17 cellular contexts compared by ENCODE assay signal in the genomic region with DNA sequence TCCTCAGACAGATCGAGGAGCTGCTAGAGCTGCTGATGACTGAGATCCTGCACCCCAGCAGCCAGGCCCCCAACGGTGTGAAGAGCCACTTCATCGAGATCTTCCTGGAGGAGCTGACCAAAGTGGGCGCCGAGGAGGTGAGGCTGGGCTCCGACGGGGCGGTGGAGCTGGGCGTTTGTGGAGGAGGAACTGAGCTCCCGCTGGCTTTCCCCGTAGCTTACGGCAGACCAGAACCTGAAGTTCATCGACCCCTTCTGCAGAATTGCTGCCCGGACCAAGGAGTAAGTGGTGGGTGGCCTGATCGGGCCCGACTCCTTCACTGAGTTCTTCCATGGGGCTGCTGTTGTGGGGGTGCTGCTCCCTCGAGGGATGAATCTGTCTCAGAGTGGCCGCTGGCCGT. TPM values are rescaled to one million over a fixed set of nuclear protein-coding genes. Genes with fewer than 3 reads are reported as not detected.
A peak's percentile ranks its signal among the peaks of the same experiment; 100 is the strongest.
DNase-seq lines count a peak whose midpoint lies in the region; ATAC-seq and TF ChIP-seq lines count a peak whose summit lies in the region.
"Had no signal": no experiment of that assay in that cellular context is flagged by ENCODE, and none has a peak within 500 bp of the region (broad histone marks: within the 10 kb centered on the region; RNA-seq: fewer than 3 reads in every experiment).

No MANE protein-coding gene starts in this region.

- H3K18ac ChIP-seq in IMR-90 (ENCODE audit: low read depth, low read length): no peak overlapping the region

- H3K9me3 ChIP-seq in IMR-90 (ENCODE audit: control insufficient read depth, insufficient read depth, low read length) (no peaks in the 10 kb centered on the region), spleen (no peaks in the 10 kb centered on the region)
- H3K9me3 ChIP-seq: BLaER1, HAP-1 had no signal

- H3K9ac ChIP-seq in IMR-90 (ENCODE audit: low read depth, low read length): no peak overlapping the region
- H3K9ac ChIP-seq: BLaER1 had no signal

- H3K56ac ChIP-seq in IMR-90 (ENCODE audit: extremely low read depth, insufficient read depth, low read length): no peak overlapping the region

- peaks cover 16 to 29% of the 10 kb centered on the region in 2 experiments for H3K79me1 ChIP-seq in IMR-90 (ENCODE audit: low read depth in 1 of 2, low read length in 2 of 2)

- no peaks in the 10 kb centered on the region for H3K9me1 ChIP-seq in IMR-90 (ENCODE audit: insufficient read depth, low read length)

- in situ Hi-C loops in IMR-90 (cut with MboI; ENCODE audit: low sequenced_read_pairs): no loop called here

- H3K4me3 ChIP-seq in IMR-90 (ENCODE audit: insufficient read depth, low read depth, low read length) (no peak overlapping the region), spleen (no peak overlapping the region)
- H3K4me3 ChIP-seq: BLaER1, GM23338, HAP-1 had no signal

- CTCF ChIA-PET in IMR-90 (lab: Yijun Ruan, JAX): no interaction called here

- H3K4ac ChIP-seq in IMR-90 (ENCODE audit: low read depth, low read length): no peak overlapping the region

- no peak overlapping the region for H2BK15ac ChIP-seq in IMR-90 (ENCODE audit: low read depth, low read length)

- WGBS in IMR-90 (ENCODE audit: extremely low coverage in 2 of 2, insufficient read length in 1 of 2), 2 experiments: 92% methylated on average over 9 of the region's 19 CpGs; no CpG with 5 or more reads in 1 of the 2 experiments
- 90 to 100% (median 92%) methylated on average over 1 to 19 of the region's 19 CpGs for WGBS in spleen, 5 donors

- H2BK120ac ChIP-seq in IMR-90 (ENCODE audit: low read depth, low read length): no peak overlapping the region

- no peaks in the 10 kb centered on the region for H3K27me3 ChIP-seq in IMR-90 (ENCODE audit: control insufficient read depth, insufficient read depth, low read length)
- H3K27me3 ChIP-seq in spleen (replicated peaks in 1 of 7): no peaks in the 10 kb centered on the region
- H3K27me3 ChIP-seq: BLaER1 had no signal

- no TSS peak for BruUV-seq in IMR-90 (replicated peaks; lab: Mats Ljungman, UMichigan)

- no peak overlapping the region for H4K8ac ChIP-seq in IMR-90 (ENCODE audit: low read depth in 2 of 2, low read length in 2 of 2)

- dilution Hi-C loops in IMR-90 (cut with HindIII; ENCODE audit: low sequenced_read_pairs, unreplicated experiment): no loop called here

- no peak overlapping the region for H3K14ac ChIP-seq in IMR-90 (replicated peaks; ENCODE audit: low read depth, low read length)

- no peak overlapping the region for H4K91ac ChIP-seq in IMR-90 (ENCODE audit: insufficient read depth, low read depth, low read length)

- TF ChIP-seq RAD21 in IMR-90 (IDR thresholded peaks at IDR 0.05; ENCODE audit: low read length): no peak

- ATAC-seq in IMR-90 (ENCODE audit: low read depth): no peak
- ATAC-seq: GM23338 had no signal

- TF ChIP-seq CTCF in IMR-90 (conservative IDR thresholded peaks at IDR 0.05; ENCODE audit: low read depth, low read length) (no peak), spleen (IDR thresholded peaks at IDR 0.05 in 8 of 11, conservative IDR thresholded peaks at IDR 0.05 in 3 of 11) (no peak)

- peak overlapping the region; percentile 28 for H2AK9ac ChIP-seq in IMR-90 (replicated peaks; ENCODE audit: low read depth, low read length, poor library complexity)

- no peak overlapping the region for H2BK5ac ChIP-seq in IMR-90 (ENCODE audit: low read depth, low read length, poor library complexity, severe bottlenecking)

- H3K23ac ChIP-seq in IMR-90 (ENCODE audit: low read depth, low read length): no peak overlapping the region

- H3K4me1 ChIP-seq in IMR-90 (ENCODE audit: control insufficient read depth, insufficient read depth, low read length) (no peaks in the 10 kb centered on the region), spleen (peaks cover 0 to 7% (median 0%) of the 10 kb centered on the region in 6 donors)
- H3K4me1 ChIP-seq: HAP-1 had no signal

- no peak overlapping the region for H3K4me2 ChIP-seq in IMR-90 (ENCODE audit: low read depth, low read length)
- H3K4me2 ChIP-seq: BLaER1, GM23338 had no signal

- intact Hi-C loops in IMR-90 (cut with micrococcal nuclease): no loop called here
- intact Hi-C loops in spleen (cut with DNase I; ENCODE audit: low total_unique reads): no loop called here

- peak; percentile 60 for DNase-seq in activated effector memory CD4-positive, alpha-beta T cell treated with anti-CD3 and anti-CD28 coated beads, Interleukin-2, amount 50 U/mL, for 16 hours
- no peak for DNase-seq in activated effector memory CD4-positive, alpha-beta T cell treated with Interleukin-2 at 50 U/mL for 16 hours
- DNase-seq in IMR-90: no peak
- peak; percentile 8 for DNase-seq in epidermal melanocyte (ENCODE audit: insufficient read length, low spot score)
- DNase-seq in spleen: peak; percentile 70
- no peak for DNase-seq in SIG-M5 treated with dmso at 0.1 percent for 504 hours (lab: John Stamatoyannopoulos, UW; ENCODE audit: unreplicated experiment)
- DNase-seq in NCI-H1694 (lab: John Stamatoyannopoulos, UW): no peak
- no peak for DNase-seq in UCSD-AML1 (lab: John Stamatoyannopoulos, UW; ENCODE audit: unreplicated experiment)
- DNase-seq: CD4-positive, CD25-positive, alpha-beta regulatory T cell; CD8-positive, alpha-beta memory T cell; DMS 273 treated with DMSO at 0.1 percent for 48 hours; GF-D8 had no signal

- peaks cover 91% of the 10 kb centered on the region for H3K36me3 ChIP-seq in IMR-90 (ENCODE audit: control insufficient read depth, insufficient read depth, low read length)
- H3K36me3 ChIP-seq in spleen: peaks cover 4 to 100% (median 99%) of the 10 kb centered on the region in 6 donors

- H3K27ac ChIP-seq in IMR-90 (ENCODE audit: insufficient read depth, low read length) (no peak overlapping the region), spleen (no peak overlapping the region)
- H3K27ac ChIP-seq: 22Rv1, BLaER1, C4-2B had no signal

- H2AK5ac ChIP-seq in IMR-90 (ENCODE audit: low read depth, low read length): no peak overlapping the region

- H4K20me1 ChIP-seq in IMR-90 (ENCODE audit: insufficient read depth, low read length): peaks cover 9% of the 10 kb centered on the region

- TF ChIP-seq POLR2A in IMR-90 (IDR thresholded peaks at IDR 0.05; ENCODE audit: low read depth, low read length) (no peak), spleen (IDR thresholded peaks at IDR 0.05) (no peak)

- no peak overlapping the region for H2AFZ ChIP-seq in IMR-90 (replicated peaks; ENCODE audit: low read length, poor library complexity)
- H2AFZ ChIP-seq: GM23338 had no signal

- POLR2A ChIA-PET in IMR-90 (lab: Charles Lee; ENCODE audit: unreplicated experiment): no interaction called here

- no peak overlapping the region for H4K5ac ChIP-seq in IMR-90 (ENCODE audit: low read depth, low read length)

- no peak overlapping the region for H2BK20ac ChIP-seq in IMR-90 (ENCODE audit: low read depth, low read length)

TF ChIP-seq in IMR-90, 13 proteins besides CTCF, POLR2A, EP300 and RAD21:
- TF ChIP-seq CEBPB (IDR thresholded peaks at IDR 0.05; ENCODE audit: low read depth, low read length): no peak
- TF ChIP-seq, protein P1, sequence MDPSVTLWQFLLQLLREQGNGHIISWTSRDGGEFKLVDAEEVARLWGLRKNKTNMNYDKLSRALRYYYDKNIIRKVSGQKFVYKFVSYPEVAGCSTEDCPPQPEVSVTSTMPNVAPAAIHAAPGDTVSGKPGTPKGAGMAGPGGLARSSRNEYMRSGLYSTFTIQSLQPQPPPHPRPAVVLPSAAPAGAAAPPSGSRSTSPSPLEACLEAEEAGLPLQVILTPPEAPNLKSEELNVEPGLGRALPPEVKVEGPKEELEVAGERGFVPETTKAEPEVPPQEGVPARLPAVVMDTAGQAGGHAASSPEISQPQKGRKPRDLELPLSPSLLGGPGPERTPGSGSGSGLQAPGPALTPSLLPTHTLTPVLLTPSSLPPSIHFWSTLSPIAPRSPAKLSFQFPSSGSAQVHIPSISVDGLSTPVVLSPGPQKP (IDR thresholded peaks at IDR 0.05; ENCODE audit: borderline replicate concordance, low read depth, low read length): no peak
- no peak for TF ChIP-seq BHLHE40 (IDR thresholded peaks at IDR 0.05; ENCODE audit: low read depth, low read length)
- TF ChIP-seq NFE2L2 (IDR thresholded peaks at IDR 0.05; ENCODE audit: low read depth, low read length): no peak
- no peak for TF ChIP-seq FOS (IDR thresholded peaks at IDR 0.05; ENCODE audit: low read depth, low read length)
- TF ChIP-seq MAFK (IDR thresholded peaks at IDR 0.05; ENCODE audit: low read depth, low read length): no peak
- TF ChIP-seq, protein P2, sequence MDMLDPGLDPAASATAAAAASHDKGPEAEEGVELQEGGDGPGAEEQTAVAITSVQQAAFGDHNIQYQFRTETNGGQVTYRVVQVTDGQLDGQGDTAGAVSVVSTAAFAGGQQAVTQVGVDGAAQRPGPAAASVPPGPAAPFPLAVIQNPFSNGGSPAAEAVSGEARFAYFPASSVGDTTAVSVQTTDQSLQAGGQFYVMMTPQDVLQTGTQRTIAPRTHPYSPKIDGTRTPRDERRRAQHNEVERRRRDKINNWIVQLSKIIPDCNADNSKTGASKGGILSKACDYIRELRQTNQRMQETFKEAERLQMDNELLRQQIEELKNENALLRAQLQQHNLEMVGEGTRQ (IDR thresholded peaks at IDR 0.05; ENCODE audit: low read depth, low read length): no peak
- TF ChIP-seq RCOR1 (IDR thresholded peaks at IDR 0.05; ENCODE audit: insufficient replicate concordance, low read length): no peak
- no peak for TF ChIP-seq CHD1 (IDR thresholded peaks at IDR 0.05; ENCODE audit: low read depth, low read length)
- no peak for TF ChIP-seq RFX5 (IDR thresholded peaks at IDR 0.05; ENCODE audit: low read depth, low read length)
- TF ChIP-seq MAZ (IDR thresholded peaks at IDR 0.05; ENCODE audit: borderline replicate concordance, low read depth, low read length): no peak
- no peak for TF ChIP-seq MXI1 (IDR thresholded peaks at IDR 0.05; ENCODE audit: borderline replicate concordance, low read depth, low read length)
- TF ChIP-seq SMC3 (IDR thresholded peaks at IDR 0.05; ENCODE audit: low read depth, low read length): no peak
TF ChIP-seq in IMR-90: peak in this region for 0.

RNA-seq across cellular contexts. Expression of a gene that starts 8.0 kb away (rescaled TPM):
- 18.3 and 23.3 TPM in 2 replicates for total RNA-seq in IMR-90 (2012; rRNA removed)
- polyA plus RNA-seq in IMR-90 (2012; rRNA removed): 18.1 and 20.2 TPM in 2 replicates
- polyA plus RNA-seq in IMR-90 (2012; cell fraction: cytosol; rRNA removed): 12.4 and 18.5 TPM in 2 replicates
- 28.8 and 33.8 TPM in 2 replicates for polyA plus RNA-seq in IMR-90 (2012; cell fraction: nucleus; rRNA removed; ENCODE audit: low replicate concordance)
- total RNA-seq in spleen: 10 to 100 TPM; 11.5 to 26.9 (median 20.5) TPM
- 10 to 100 TPM; 12.6 to 18.8 (median 15.8) TPM for polyA plus RNA-seq in spleen

RNA-seq across cellular contexts. Expression of a gene that starts 21.3 kb away (rescaled TPM):
- total RNA-seq in IMR-90 (2012; rRNA removed): 6.1 and 6.9 TPM in 2 replicates
- 71.7 and 87.4 TPM in 2 replicates for polyA plus RNA-seq in IMR-90 (2012; rRNA removed)
- 31.9 and 61.6 TPM in 2 replicates for polyA plus RNA-seq in IMR-90 (2012; cell fraction: cytosol; rRNA removed)
- polyA plus RNA-seq in IMR-90 (2012; cell fraction: nucleus; rRNA removed; ENCODE audit: low replicate concordance): 16.5 and 24.5 TPM in 2 replicates
- 10 to 100 TPM; 10.5 to 36.6 (median 28.6) TPM for total RNA-seq in spleen
- polyA plus RNA-seq in spleen: 10 to 100 TPM; 39.6 to 93.8 (median 48.5) TPM

Comparison
In these comparisons a context has a peak if more than half of its experiments do, and no peak if none do; other contexts are left out.
1. DNase-seq: peak in activated effector memory CD4-positive, alpha-beta T cell treated with anti-CD3 and anti-CD28 coated beads, Interleukin-2, amount 50 U/mL, for 16 hours (single experiment), epidermal melanocyte (single experiment) and spleen (single experiment); none in activated effector memory CD4-positive, alpha-beta T cell treated with Interleukin-2 at 50 U/mL for 16 hours (single experiment), IMR-90 (single experiment), SIG-M5 treated with dmso at 0.1 percent for 504 hours (single experiment), NCI-H1694 (single experiment) and UCSD-AML1 (single experiment).